27 cellular contexts compared by ENCODE assay signal in the genomic region with DNA sequence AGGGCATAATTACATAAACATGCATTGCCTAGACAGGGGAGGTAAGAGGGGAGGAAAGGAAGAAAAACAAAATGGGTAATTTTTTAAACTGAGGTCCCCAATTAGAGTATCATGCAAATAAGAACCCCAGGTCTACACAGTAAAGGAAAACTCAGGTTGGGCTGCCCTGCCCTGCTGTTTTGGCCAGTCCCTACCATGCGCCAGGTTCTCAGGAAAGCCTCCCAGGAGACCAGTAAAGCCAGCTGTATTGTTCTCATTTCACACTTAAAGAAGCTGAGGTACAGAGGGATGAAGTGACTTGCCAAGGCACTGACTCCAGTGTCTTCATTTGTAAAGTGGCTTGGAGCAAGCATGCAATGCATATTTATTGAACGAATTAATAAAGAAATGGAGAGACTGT.
"Had no signal": no experiment of that assay in that cellular context is flagged by ENCODE, and none has a peak within 500 bp of the region (broad histone marks: within the 10 kb centered on the region; RNA-seq: fewer than 3 reads in every experiment).

No MANE protein-coding gene starts in this region.

- H3K4me3 ChIP-seq: ascending aorta, breast epithelium, coronary artery, dorsolateral prefrontal cortex had no signal

- H3K4me1 ChIP-seq: ascending aorta, breast epithelium had no signal

- DNase-seq: activated CD4-positive, alpha-beta memory T cell treated with anti-CD3 and anti-CD28 coated beads, Interleukin-2, amount 10 ng/mL, durations not matched to agents 7 days and 5 days; activated CD4-positive, alpha-beta T cell treated with anti-CD3 and anti-CD28 coated beads for 1 hour; activated CD4-positive, alpha-beta T cell treated with anti-CD3 and anti-CD28 coated beads for 4 hours; activated CD4-positive, alpha-beta T cell treated with anti-CD3 and anti-CD28 coated beads, Interleukin-2, amount 10 ng/mL, durations not matched to agents 7 days and 5 days; activated CD4-positive, alpha-beta T cell treated with anti-CD3 and anti-CD28 coated beads, Interleukin-2, amount 50 U/mL, for 4 hours; activated CD8-positive, alpha-beta memory T cell treated with anti-CD3 and anti-CD28 coated beads, Interleukin-2, amount 50 U/mL, for 48 hours; activated gamma-delta T cell; activated naive CD4-positive, alpha-beta T cell; activated naive CD4-positive, alpha-beta T cell treated with anti-CD3 and anti-CD28 coated beads, Interleukin-2, amount 10 ng/mL, durations not matched to agents 7 days and 5 days; activated naive CD8-positive, alpha-beta T cell treated with anti-CD3 and anti-CD28 coated beads, Interleukin-2, amount 10 ng/mL, durations not matched to agents 7 days and 5 days; activated T-cell treated with anti-CD3 and anti-CD28 coated beads for 4 hours; activated T-cell treated with anti-CD3 and anti-CD28 coated beads, Interleukin-2, amount 50 U/mL, for 24 hours; activated T-cell treated with anti-CD3 and anti-CD28 coated beads, Interleukin-2, amount 50 U/mL, for 72 hours; dorsolateral prefrontal cortex; effector memory CD4-positive, alpha-beta T cell; endodermal cell; foreskin fibroblast; head of caudate nucleus; T-helper 2 cell had no signal

- H3K9me3 ChIP-seq: ascending aorta, breast epithelium had no signal

- H3K27ac ChIP-seq: ascending aorta, breast epithelium, coronary artery, dorsolateral prefrontal cortex had no signal

- H3K27ac Mint-ChIP-seq: activated CD4-positive, alpha-beta memory T cell treated with anti-CD3 and anti-CD28 coated beads, Interleukin-2, amount 10 ng/mL, durations not matched to agents 7 days and 5 days; activated CD4-positive, alpha-beta T cell treated with anti-CD3 and anti-CD28 coated beads, Interleukin-2, amount 10 ng/mL, durations not matched to agents 7 days and 5 days; activated naive CD4-positive, alpha-beta T cell treated with anti-CD3 and anti-CD28 coated beads, Interleukin-2, amount 10 ng/mL, durations not matched to agents 7 days and 5 days; activated naive CD4-positive, alpha-beta T cell treated with anti-CD3 and anti-CD28 coated beads, Interleukin-2, amount 50 U/mL, for 72 hours; activated naive CD8-positive, alpha-beta T cell treated with anti-CD3 and anti-CD28 coated beads, Interleukin-2, amount 10 ng/mL, durations not matched to agents 7 days and 5 days; activated T-cell treated with anti-CD3 and anti-CD28 coated beads, Interleukin-2, amount 50 U/mL, for 24 hours; activated T-cell treated with anti-CD3 and anti-CD28 coated beads, Interleukin-2, amount 50 U/mL, for 72 hours; brain; dendritic cell treated with granulocyte-macrophage colony-stimulating factor and Interleukin-4, amounts not matched to agents 40 ng/mL and 50 ng/mL, for 4 days; endodermal cell had no signal

- H3K27me3 ChIP-seq: ascending aorta, breast epithelium had no signal

- H3K4me1 Mint-ChIP-seq: activated CD4-positive, alpha-beta memory T cell treated with anti-CD3 and anti-CD28 coated beads, Interleukin-2, amount 10 ng/mL, durations not matched to agents 7 days and 5 days; activated CD4-positive, alpha-beta T cell treated with anti-CD3 and anti-CD28 coated beads, Interleukin-2, amount 10 ng/mL, durations not matched to agents 7 days and 5 days; activated naive CD4-positive, alpha-beta T cell treated with anti-CD3 and anti-CD28 coated beads, Interleukin-2, amount 10 ng/mL, durations not matched to agents 7 days and 5 days; activated naive CD8-positive, alpha-beta T cell treated with anti-CD3 and anti-CD28 coated beads, Interleukin-2, amount 10 ng/mL, durations not matched to agents 7 days and 5 days; brain; central memory CD8-positive, alpha-beta T cell had no signal

- H3K4me3 Mint-ChIP-seq: activated CD4-positive, alpha-beta memory T cell treated with anti-CD3 and anti-CD28 coated beads, Interleukin-2, amount 10 ng/mL, durations not matched to agents 7 days and 5 days; activated CD4-positive, alpha-beta T cell treated with anti-CD3 and anti-CD28 coated beads, Interleukin-2, amount 10 ng/mL, durations not matched to agents 7 days and 5 days; activated naive CD4-positive, alpha-beta T cell treated with anti-CD3 and anti-CD28 coated beads, Interleukin-2, amount 10 ng/mL, durations not matched to agents 7 days and 5 days; activated naive CD8-positive, alpha-beta T cell treated with anti-CD3 and anti-CD28 coated beads, Interleukin-2, amount 10 ng/mL, durations not matched to agents 7 days and 5 days; activated T-cell treated with anti-CD3 and anti-CD28 coated beads, Interleukin-2, amount 50 U/mL, for 24 hours; activated T-cell treated with anti-CD3 and anti-CD28 coated beads, Interleukin-2, amount 50 U/mL, for 72 hours; brain; central memory CD8-positive, alpha-beta T cell; dendritic cell treated with granulocyte-macrophage colony-stimulating factor and Interleukin-4, amounts not matched to agents 40 ng/mL and 50 ng/mL, for 4 days; endodermal cell had no signal

- ATAC-seq: activated naive CD4-positive, alpha-beta T cell treated with anti-CD3 and anti-CD28 coated beads, Interleukin-2, amount 50 U/mL, for 72 hours; activated T-cell treated with anti-CD3 and anti-CD28 coated beads, Interleukin-2, amount 50 U/mL, for 72 hours; esophagus mucosa had no signal

- H3K9me3 Mint-ChIP-seq: activated CD4-positive, alpha-beta memory T cell treated with anti-CD3 and anti-CD28 coated beads, Interleukin-2, amount 10 ng/mL, durations not matched to agents 7 days and 5 days; activated naive CD4-positive, alpha-beta T cell treated with anti-CD3 and anti-CD28 coated beads, Interleukin-2, amount 10 ng/mL, durations not matched to agents 7 days and 5 days; activated T-cell treated with anti-CD3 and anti-CD28 coated beads, Interleukin-2, amount 50 U/mL, for 24 hours; dendritic cell treated with granulocyte-macrophage colony-stimulating factor and Interleukin-4, amounts not matched to agents 40 ng/mL and 50 ng/mL, for 4 days had no signal

- H3K36me3 Mint-ChIP-seq: activated naive CD4-positive, alpha-beta T cell treated with anti-CD3 and anti-CD28 coated beads, Interleukin-2, amount 10 ng/mL, durations not matched to agents 7 days and 5 days; activated naive CD4-positive, alpha-beta T cell treated with anti-CD3 and anti-CD28 coated beads, Interleukin-2, amount 50 U/mL, for 72 hours; brain had no signal
